Comparison of ENCODE assay signal across 15 cellular contexts in genomic region chr10:114603943-114604342, GRCh38. TPM values are rescaled to one million over a fixed set of nuclear protein-coding genes. Genes with fewer than 3 reads are reported as not detected.
DNase-seq lines count a peak whose midpoint lies in the region; ATAC-seq and TF ChIP-seq lines count a peak whose summit lies in the region.
"Had no signal": no experiment of that assay in that cellular context is flagged by ENCODE, and none has a peak within 500 bp of the region (broad histone marks: within the 10 kb centered on the region; RNA-seq: fewer than 3 reads in every experiment).

No MANE protein-coding gene starts in this region.

- POLR2A ChIA-PET in activated CD4-positive, alpha-beta memory T cell treated with anti-CD3 and anti-CD28 coated beads for 36 hours (lab: Charles Lee) = no interaction called here
- POLR2A ChIA-PET in GM10248 (lab: Yijun Ruan, JAX) = no interaction called here

- no peaks in the 10 kb centered on the region for H3K9me3 ChIP-seq in uterus
- H3K9me3 ChIP-seq: neutrophil had no signal

- H3K36me3 ChIP-seq in uterus = no peaks in the 10 kb centered on the region
- H3K36me3 ChIP-seq: neutrophil had no signal

- no peaks in the 10 kb centered on the region for H3K27me3 ChIP-seq in uterus
- H3K27me3 ChIP-seq: neutrophil had no signal

- peak overlapping the region; percentile 49 for H3K27ac Mint-ChIP-seq in activated naive CD4-positive, alpha-beta T cell treated with anti-CD3 and anti-CD28 coated beads, Interleukin-2, amount 10 ng/mL, durations not matched to agents 7 days and 5 days
- H3K27ac Mint-ChIP-seq in activated CD4-positive, alpha-beta memory T cell treated with anti-CD3 and anti-CD28 coated beads for 36 hours = no peak overlapping the region
- H3K27ac Mint-ChIP-seq: activated naive CD8-positive, alpha-beta T cell; effector memory CD8-positive, alpha-beta T cell had no signal

- peak; percentile 26 for DNase-seq in activated naive CD4-positive, alpha-beta T cell treated with anti-CD3 and anti-CD28 coated beads, Interleukin-2, amount 10 ng/mL, durations not matched to agents 7 days and 5 days
- DNase-seq in activated naive CD4-positive, alpha-beta T cell treated with Interleukin-2 at 50 U/mL for 16 hours = no peak
- peak; percentile 20 for DNase-seq in activated CD4-positive, alpha-beta memory T cell treated with anti-CD3 and anti-CD28 coated beads for 36 hours
- DNase-seq in left cardiac atrium (peak; percentile 51), uterus (no peak), hippocampal formation (lab: John Stamatoyannopoulos, UW) (no peak), occipital lobe (lab: John Stamatoyannopoulos, UW) (no peak), GM10248 (ENCODE audit: extremely low spot score) (no peak)
- DNase-seq: effector memory CD8-positive, alpha-beta T cell; stimulated activated CD4-positive, alpha-beta T cell treated with anti-CD3 and anti-CD28 coated beads, Interleukin-4, amount 100 ng/mL, for 24 hours had no signal

- H3K9me3 Mint-ChIP-seq in activated naive CD4-positive, alpha-beta T cell treated with anti-CD3 and anti-CD28 coated beads, Interleukin-2, amount 10 ng/mL, durations not matched to agents 7 days and 5 days = no peaks in the 10 kb centered on the region
- H3K9me3 Mint-ChIP-seq in activated CD4-positive, alpha-beta memory T cell treated with anti-CD3 and anti-CD28 coated beads for 36 hours = no peaks in the 10 kb centered on the region
- H3K9me3 Mint-ChIP-seq: effector memory CD8-positive, alpha-beta T cell had no signal

- H3K4me3 ChIP-seq in uterus = no peak overlapping the region
- H3K4me3 ChIP-seq: PC-9 had no signal

- ATAC-seq in left cardiac atrium = peak; percentile 42 to 87
- ATAC-seq: effector memory CD8-positive, alpha-beta T cell; HCT116 had no signal

- no peak overlapping the region for H3K4me3 Mint-ChIP-seq in activated naive CD4-positive, alpha-beta T cell treated with anti-CD3 and anti-CD28 coated beads, Interleukin-2, amount 10 ng/mL, durations not matched to agents 7 days and 5 days
- H3K4me3 Mint-ChIP-seq in activated CD4-positive, alpha-beta memory T cell treated with anti-CD3 and anti-CD28 coated beads for 36 hours = no peak overlapping the region
- H3K4me3 Mint-ChIP-seq: activated naive CD8-positive, alpha-beta T cell; effector memory CD8-positive, alpha-beta T cell had no signal

- no peaks in the 10 kb centered on the region for H3K36me3 Mint-ChIP-seq in activated naive CD4-positive, alpha-beta T cell treated with anti-CD3 and anti-CD28 coated beads, Interleukin-2, amount 10 ng/mL, durations not matched to agents 7 days and 5 days
- H3K36me3 Mint-ChIP-seq in activated CD4-positive, alpha-beta memory T cell treated with anti-CD3 and anti-CD28 coated beads for 36 hours = no peaks in the 10 kb centered on the region
- H3K36me3 Mint-ChIP-seq: activated naive CD8-positive, alpha-beta T cell had no signal

- peaks cover 4% of the 10 kb centered on the region for H3K27me3 Mint-ChIP-seq in activated naive CD4-positive, alpha-beta T cell treated with anti-CD3 and anti-CD28 coated beads, Interleukin-2, amount 10 ng/mL, durations not matched to agents 7 days and 5 days
- H3K27me3 Mint-ChIP-seq in activated CD4-positive, alpha-beta memory T cell treated with anti-CD3 and anti-CD28 coated beads for 36 hours = no peaks in the 10 kb centered on the region
- H3K27me3 Mint-ChIP-seq: activated naive CD8-positive, alpha-beta T cell had no signal

- TF ChIP-seq POLR2A in uterus (IDR thresholded peaks at IDR 0.05) = no peak

- TF ChIP-seq CTCF in uterus (IDR thresholded peaks at IDR 0.05) (no peak), GM10248 (IDR thresholded peaks at IDR 0.05; ENCODE audit: control extremely low read depth, extremely low read depth, low read depth, missing control alignments) (no peak)

- peak overlapping the region; percentile 53 to 77 for H3K27ac ChIP-seq in uterus
- H3K27ac ChIP-seq: HL-60, neutrophil had no signal

- intact Hi-C loops in activated CD4-positive, alpha-beta memory T cell treated with anti-CD3 and anti-CD28 coated beads for 36 hours (cut with micrococcal nuclease) = no loop called here
- intact Hi-C loops in left cardiac atrium (cut with DNase I) (no loop called here), uterus (cut with DNase I; ENCODE audit: low total_unique reads) (no loop called here)

- CTCF ChIA-PET in activated naive CD4-positive, alpha-beta T cell treated with anti-CD3 and anti-CD28 coated beads, Interleukin-2, amount 10 ng/mL, durations not matched to agents 7 days and 5 days (lab: Charles Lee) = interaction anchor here (1.0 kb wide), 1 partner anchor 10 kb away, joined by 3 read pairs; no protein-coding TSS in a partner anchor
- CTCF ChIA-PET in activated CD4-positive, alpha-beta memory T cell treated with anti-CD3 and anti-CD28 coated beads for 36 hours (lab: Charles Lee) = no interaction called here
- CTCF ChIA-PET in GM10248 (lab: Yijun Ruan, JAX) = interaction anchor here (1.3 kb wide), 1 partner anchor 14 kb away, joined by 3 read pairs; no protein-coding TSS in a partner anchor

- peaks cover 17% of the 10 kb centered on the region for H3K4me1 Mint-ChIP-seq in activated naive CD4-positive, alpha-beta T cell treated with anti-CD3 and anti-CD28 coated beads, Interleukin-2, amount 10 ng/mL, durations not matched to agents 7 days and 5 days
- peaks cover 9% of the 10 kb centered on the region for H3K4me1 Mint-ChIP-seq in activated CD4-positive, alpha-beta memory T cell treated with anti-CD3 and anti-CD28 coated beads for 36 hours (ENCODE audit: low read depth)

- H3K4me1 ChIP-seq in uterus = peaks cover 0 to 4% of the 10 kb centered on the region in 2 donors

RNA-seq across cellular contexts. Expression of gene ABLIM1, which starts 54.1 kb away (rescaled TPM):
- 100 to 1,000 TPM; 119 to 128 TPM for total RNA-seq in activated CD4-positive, alpha-beta memory T cell treated with anti-CD3 and anti-CD28 coated beads for 36 hours
- total RNA-seq in left cardiac atrium (100 to 1,000 TPM; 292 to 305 TPM), uterus (100 to 1,000 TPM in 2 of 4 donors, 10 to 100 TPM in 2; 41.2 to 128 (median 97.3) TPM), occipital lobe (103 TPM)

Comparison
In these comparisons a context has a peak if more than half of its experiments do, and no peak if none do; other contexts are left out.
1. DNase-seq: peak in activated naive CD4-positive, alpha-beta T cell treated with anti-CD3 and anti-CD28 coated beads, Interleukin-2, amount 10 ng/mL, durations not matched to agents 7 days and 5 days (single experiment), activated CD4-positive, alpha-beta memory T cell treated with anti-CD3 and anti-CD28 coated beads for 36 hours (single experiment) and left cardiac atrium (single experiment); none in activated naive CD4-positive, alpha-beta T cell treated with Interleukin-2 at 50 U/mL for 16 hours (single experiment), uterus (0 of 2), hippocampal formation (0 of 2), occipital lobe (single experiment) and GM10248 (single experiment).